Comparison of ENCODE assay signal across 1 cellular context in genomic region chr1:6378096-6378746, GRCh38.
TF ChIP-seq lines count a peak whose summit lies in the region.

No MANE protein-coding gene starts in this region.

TF ChIP-seq in HepG2, 621 proteins besides CTCF, POLR2A, EP300 and RAD21:
- TF ChIP-seq MAZ (IDR thresholded peaks at IDR 0.05; ENCODE audit: borderline replicate concordance, low read depth, low read length) (peak; percentile 35; the same call in 1 of the 2 replicates), MAZ (CRISPR knock-in tag; IDR thresholded peaks at IDR 0.05; ENCODE audit: low read depth) (no peak), ZBTB33 (CRISPR knock-in tag; IDR thresholded peaks at IDR 0.05) (peak; percentile 85; the same call in 1 of the 2 replicates), ZNF768 (CRISPR knock-in tag; IDR thresholded peaks at IDR 0.05) (peak; percentile 83), PATZ1 (CRISPR knock-in tag; IDR thresholded peaks at IDR 0.05) (peak; percentile 46; the same call in 1 of the 2 replicates), STAG1 (CRISPR knock-in tag; IDR thresholded peaks at IDR 0.05) (peak; percentile 51), KDM3A (CRISPR knock-in tag; IDR thresholded peaks at IDR 0.05; ENCODE audit: low read depth) (no peak), ZMYM4 (CRISPR knock-in tag; IDR thresholded peaks at IDR 0.05) (peak; percentile 23; the same call in 1 of the 2 replicates), SMC3 (IDR thresholded peaks at IDR 0.05; ENCODE audit: low read length) (peak; percentile 16; the same call in 1 of the 2 replicates), DMAP1 (CRISPR knock-in tag; IDR thresholded peaks at IDR 0.05) (no peak), ZNF782 (CRISPR knock-in tag; IDR thresholded peaks at IDR 0.05; ENCODE audit: borderline replicate concordance) (no peak), RNF2 (conservative IDR thresholded peaks at IDR 0.05; ENCODE audit: low read depth) (no peak), XRCC5 (optimal IDR thresholded peaks at IDR 0.05; ENCODE audit: low read length) (peak; percentile 23), ZNF850 (CRISPR knock-in tag; conservative IDR thresholded peaks at IDR 0.05) (no peak), KDM2A (CRISPR knock-in tag; IDR thresholded peaks at IDR 0.05; ENCODE audit: borderline replicate concordance, low read depth) (no peak)
